8 cellular contexts compared by ENCODE assay signal in genomic region chr5:115414406-115415142, GRCh38.
A peak's percentile ranks its signal among the peaks of the same experiment; 100 is the strongest.
DNase-seq lines count a peak whose midpoint lies in the region; TF ChIP-seq lines count a peak whose summit lies in the region.

No MANE protein-coding gene starts in this region.

- 61 to 71% (median 62%) methylated on average over 5 of the region's 5 CpGs for WGBS in stomach, 5 donors

- no peaks in the 10 kb centered on the region for H3K27me3 Mint-ChIP-seq in activated CD4-positive, alpha-beta T cell treated with anti-CD3 and anti-CD28 coated beads, Interleukin-2, amount 10 ng/mL, durations not matched to agents 24 days and 14 days
- no peaks in the 10 kb centered on the region for H3K27me3 Mint-ChIP-seq in activated CD4-positive, alpha-beta T cell treated with anti-CD3 and anti-CD28 coated beads, Interleukin-2, amount 10 ng/mL, durations not matched to agents 7 days and 5 days

- intact Hi-C loops in activated CD4-positive, alpha-beta T cell treated with anti-CD3 and anti-CD28 coated beads, Interleukin-2, amount 10 ng/mL, durations not matched to agents 24 days and 14 days (cut with micrococcal nuclease) = loop anchor here (2.0 kb wide), 1 partner anchor 46 kb away; no protein-coding TSS in a partner anchor
- intact Hi-C loops in stomach (cut with DNase I; ENCODE audit: low total_unique reads) = no loop called here

- H3K36me3 ChIP-seq in stomach = no peaks in the 10 kb centered on the region

- POLR2A ChIA-PET in activated CD4-positive, alpha-beta T cell treated with anti-CD3 and anti-CD28 coated beads, Interleukin-2, amount 10 ng/mL, durations not matched to agents 7 days and 5 days (lab: Charles Lee) = no interaction called here

- no peaks in the 10 kb centered on the region for H3K36me3 Mint-ChIP-seq in activated CD4-positive, alpha-beta T cell treated with anti-CD3 and anti-CD28 coated beads, Interleukin-2, amount 10 ng/mL, durations not matched to agents 24 days and 14 days (ENCODE audit: low read depth)
- H3K36me3 Mint-ChIP-seq in activated CD4-positive, alpha-beta T cell treated with anti-CD3 and anti-CD28 coated beads, Interleukin-2, amount 10 ng/mL, durations not matched to agents 7 days and 5 days (ENCODE audit: low read depth) = no peaks in the 10 kb centered on the region

- H3K9me3 Mint-ChIP-seq in activated CD4-positive, alpha-beta T cell treated with anti-CD3 and anti-CD28 coated beads, Interleukin-2, amount 10 ng/mL, durations not matched to agents 24 days and 14 days = no peaks in the 10 kb centered on the region
- no peaks in the 10 kb centered on the region for H3K9me3 Mint-ChIP-seq in activated CD4-positive, alpha-beta T cell treated with anti-CD3 and anti-CD28 coated beads, Interleukin-2, amount 10 ng/mL, durations not matched to agents 7 days and 5 days

- CTCF ChIA-PET in activated CD4-positive, alpha-beta T cell treated with anti-CD3 and anti-CD28 coated beads, Interleukin-2, amount 10 ng/mL, durations not matched to agents 7 days and 5 days (lab: Charles Lee) = interaction anchor here (0.6 to 1.5 kb wide), 2 partner anchors 34 to 108 kb away, joined by 3 read pairs; no protein-coding TSS in a partner anchor

- peak; percentile 41 for DNase-seq in activated CD4-positive, alpha-beta T cell treated with anti-CD3 and anti-CD28 coated beads, Interleukin-2, amount 10 ng/mL, durations not matched to agents 24 days and 14 days
- DNase-seq in activated CD4-positive, alpha-beta T cell treated with anti-CD3 and anti-CD28 coated beads, Interleukin-2, amount 10 ng/mL, durations not matched to agents 7 days and 5 days = no peak
- DNase-seq in MV-4-11 (lab: John Stamatoyannopoulos, UW) = peak; percentile 76
- peak; percentile 95 for DNase-seq in fibroblast of villous mesenchyme (ENCODE audit: low read depth)
- DNase-seq in stomach = no peak
- no peak for DNase-seq in DMS79 (lab: John Stamatoyannopoulos, UW)
- DNase-seq in Kasumi-1 (lab: John Stamatoyannopoulos, UW) = no peak
- no peak for DNase-seq in NCI-H774 (lab: John Stamatoyannopoulos, UW)

- peaks cover 2% of the 10 kb centered on the region for H3K4me1 Mint-ChIP-seq in activated CD4-positive, alpha-beta T cell treated with anti-CD3 and anti-CD28 coated beads, Interleukin-2, amount 10 ng/mL, durations not matched to agents 24 days and 14 days
- no peaks in the 10 kb centered on the region for H3K4me1 Mint-ChIP-seq in activated CD4-positive, alpha-beta T cell treated with anti-CD3 and anti-CD28 coated beads, Interleukin-2, amount 10 ng/mL, durations not matched to agents 7 days and 5 days

- H3K27ac Mint-ChIP-seq in activated CD4-positive, alpha-beta T cell treated with anti-CD3 and anti-CD28 coated beads, Interleukin-2, amount 10 ng/mL, durations not matched to agents 24 days and 14 days = peak overlapping the region; percentile 16
- H3K27ac Mint-ChIP-seq in activated CD4-positive, alpha-beta T cell treated with anti-CD3 and anti-CD28 coated beads, Interleukin-2, amount 10 ng/mL, durations not matched to agents 7 days and 5 days = no peak overlapping the region

- no peak for TF ChIP-seq POLR2A in stomach (IDR thresholded peaks at IDR 0.05)

- H3K4me3 Mint-ChIP-seq in activated CD4-positive, alpha-beta T cell treated with anti-CD3 and anti-CD28 coated beads, Interleukin-2, amount 10 ng/mL, durations not matched to agents 24 days and 14 days = no peak overlapping the region
- no peak overlapping the region for H3K4me3 Mint-ChIP-seq in activated CD4-positive, alpha-beta T cell treated with anti-CD3 and anti-CD28 coated beads, Interleukin-2, amount 10 ng/mL, durations not matched to agents 7 days and 5 days

- no peaks in the 10 kb centered on the region for H3K9me3 ChIP-seq in stomach

- H3K4me3 ChIP-seq in fibroblast of villous mesenchyme (ENCODE audit: low read depth, low read length) (no peak overlapping the region), stomach (no peak overlapping the region)

- H3K27me3 ChIP-seq in stomach = no peaks in the 10 kb centered on the region

- H3K4me1 ChIP-seq in stomach = peaks cover 8 to 46% (median 13%) of the 10 kb centered on the region in 4 donors

- TF ChIP-seq CTCF in fibroblast of villous mesenchyme (IDR thresholded peaks at IDR 0.05; ENCODE audit: insufficient read depth, low read depth, low read length) (no peak), stomach (IDR thresholded peaks at IDR 0.05) (no peak)

- TF ChIP-seq EP300 in stomach (IDR thresholded peaks at IDR 0.05) = no peak

- peak overlapping the region; percentile 51 to 76 (median 63) for H3K27ac ChIP-seq in stomach

Comparison
In these comparisons a context has a peak if more than half of its experiments do, and no peak if none do; other contexts are left out.
1. DNase-seq: peak in activated CD4-positive, alpha-beta T cell treated with anti-CD3 and anti-CD28 coated beads, Interleukin-2, amount 10 ng/mL, durations not matched to agents 24 days and 14 days (single experiment), MV-4-11 (single experiment) and fibroblast of villous mesenchyme (single experiment); none in activated CD4-positive, alpha-beta T cell treated with anti-CD3 and anti-CD28 coated beads, Interleukin-2, amount 10 ng/mL, durations not matched to agents 7 days and 5 days (single experiment), stomach (single experiment), DMS79 (single experiment), Kasumi-1 (0 of 2) and NCI-H774 (single experiment).